In the genomic region with DNA sequence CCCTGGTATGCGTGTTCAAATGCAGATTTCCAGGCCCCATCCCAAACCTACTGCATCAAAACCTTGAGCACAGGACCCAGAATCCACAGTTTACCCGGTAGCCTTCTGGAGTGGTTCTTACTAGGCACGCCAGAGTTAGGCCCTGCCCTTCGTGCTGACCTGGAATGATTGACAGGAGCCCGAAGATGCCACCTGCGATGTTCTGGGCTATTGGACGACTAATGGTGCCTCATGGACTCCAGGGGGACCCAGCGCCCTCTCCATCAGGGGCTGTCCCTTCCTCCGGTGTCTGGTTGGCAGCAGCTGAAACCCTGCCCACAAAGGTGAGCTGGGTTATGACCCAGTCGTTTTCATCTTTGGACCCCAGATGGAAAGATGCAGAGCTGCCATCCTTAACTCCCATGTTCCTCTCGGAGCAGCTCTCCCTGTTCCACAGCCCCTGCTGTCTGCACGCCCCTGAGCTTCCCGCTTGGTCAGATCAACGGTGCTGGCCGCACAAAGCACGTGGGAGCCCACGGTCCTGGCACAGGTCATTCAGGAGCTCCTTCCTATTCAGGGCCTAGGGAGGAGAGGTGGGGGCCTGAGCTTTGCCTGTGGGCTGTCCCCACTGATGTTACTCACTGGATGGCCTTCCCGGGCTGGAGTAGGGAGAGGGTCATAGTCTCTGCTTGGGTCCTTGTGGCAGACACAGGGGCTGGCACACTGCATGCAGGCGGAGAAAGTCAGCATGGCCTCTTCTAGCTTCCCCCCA, we compare ENCODE assay signal across 19 cellular contexts.
DNase-seq lines count a peak whose midpoint lies in the region; ATAC-seq and TF ChIP-seq lines count a peak whose summit lies in the region.
"Had no signal": no experiment of that assay in that cellular context is flagged by ENCODE, and none has a peak within 500 bp of the region (broad histone marks: within the 10 kb centered on the region; RNA-seq: fewer than 3 reads in every experiment).

No MANE protein-coding gene starts in this region.

- H3K4me1 ChIP-seq in HUES6 (ENCODE audit: control insufficient read depth, insufficient read depth, low read length), result peaks cover 20% of the 10 kb centered on the region
- H3K4me1 ChIP-seq in esophagus muscularis mucosa, result peaks cover 3 to 10% (median 6%) of the 10 kb centered on the region in 4 donors
- no peaks in the 10 kb centered on the region for H3K4me1 ChIP-seq in ascending aorta
- H3K4me1 ChIP-seq: BE2C had no signal

- peaks cover 2% of the 10 kb centered on the region; the same call in 1 of the 2 replicates for H3K9me3 ChIP-seq in HUES6 (ENCODE audit: control insufficient read depth, insufficient read depth, low read depth, low read length)
- peaks cover 0 to 18% (median 11%) of the 10 kb centered on the region in 4 donors for H3K9me3 ChIP-seq in esophagus muscularis mucosa
- H3K9me3 ChIP-seq in ascending aorta, result peaks cover 7 to 14% of the 10 kb centered on the region in 2 donors
- H3K9me3 ChIP-seq: BE2C had no signal

- WGBS in esophagus muscularis mucosa, result 86% methylated on average over 15 of the region's 19 CpGs

- peak overlapping the region; percentile 11 for H3K9ac ChIP-seq in HUES6 (ENCODE audit: low read length)

- no peaks in the 10 kb centered on the region; the same call in 1 of the 2 replicates for H3K36me3 ChIP-seq in HUES6 (ENCODE audit: control insufficient read depth, insufficient read depth, low read length)
- peaks cover 0 to 7% (median under 1%) of the 10 kb centered on the region in 4 donors for H3K36me3 ChIP-seq in esophagus muscularis mucosa
- H3K36me3 ChIP-seq in ascending aorta, result peaks cover 3 to 18% of the 10 kb centered on the region in 2 donors
- H3K36me3 ChIP-seq: BE2C had no signal

- H3K36me3 Mint-ChIP-seq in nephron progenitor cell (ENCODE audit: low read depth) (peaks cover 44% of the 10 kb centered on the region), progenitor cell of endocrine pancreas (ENCODE audit: insufficient read depth) (peaks cover 29% of the 10 kb centered on the region)
- H3K36me3 Mint-ChIP-seq: CD14-positive monocyte; CD4-positive, alpha-beta memory T cell had no signal

- H3K27me3 ChIP-seq in HUES6 (ENCODE audit: control insufficient read depth, insufficient read depth, low read length) (0 out of 2 replicates have a peak, but pooled peaks cover 4% of the 10 kb centered on the region), esophagus muscularis mucosa (no peaks in the 10 kb centered on the region), ascending aorta (no peaks in the 10 kb centered on the region)
- H3K27me3 ChIP-seq: BE2C had no signal

- no peak for ATAC-seq in HG02981 (IDR thresholded peaks at IDR 0.05; ENCODE audit: unreplicated experiment)
- ATAC-seq: K562 had no signal

- peak overlapping the region; percentile 61 for H3K27ac Mint-ChIP-seq in nephron progenitor cell
- H3K27ac Mint-ChIP-seq in progenitor cell of endocrine pancreas, result peak overlapping the region; percentile 96

- H3K4me1 Mint-ChIP-seq in nephron progenitor cell (peaks cover 28% of the 10 kb centered on the region), progenitor cell of endocrine pancreas (ENCODE audit: low read depth) (peaks cover 35% of the 10 kb centered on the region)

- TF ChIP-seq EP300 in esophagus muscularis mucosa (IDR thresholded peaks at IDR 0.05), result no peak

- DNase-seq in esophagus muscularis mucosa (ENCODE audit: extremely low spot score) (peak; percentile 60), nephron progenitor cell (no peak), progenitor cell of endocrine pancreas (ENCODE audit: low spot score, unreplicated experiment) (no peak), germinal center (ENCODE audit: low spot score) (no peak), ascending aorta (ENCODE audit: low spot score in 2 of 2) (no peak)
- DNase-seq: ACHN; BE2C; CD4-positive, alpha-beta memory T cell; DMS153; DMS79; GDM1; GOT3; H9; IMR-90 had no signal

- no peak for TF ChIP-seq POLR2A in esophagus muscularis mucosa (IDR thresholded peaks at IDR 0.05; ENCODE audit: low read depth)

- H3K4me3 Mint-ChIP-seq in nephron progenitor cell, result no peak overlapping the region
- no peak overlapping the region for H3K4me3 Mint-ChIP-seq in progenitor cell of endocrine pancreas (ENCODE audit: low read depth)
- H3K4me3 Mint-ChIP-seq: CD14-positive monocyte; CD4-positive, alpha-beta memory T cell; H9 had no signal

- no peak overlapping the region for H3K4me3 ChIP-seq in HUES6 (ENCODE audit: low read depth, low read length)
- H3K4me3 ChIP-seq in esophagus muscularis mucosa, result no peak overlapping the region
- no peak overlapping the region for H3K4me3 ChIP-seq in ascending aorta
- H3K4me3 ChIP-seq: K562 had no signal

- intact Hi-C loops in esophagus muscularis mucosa (cut with DNase I), result loop anchor here (5.0 to 10.0 kb wide), 3 partner anchors 140 to 212 kb away; a partner anchor contains a TSS
- intact Hi-C loops in ascending aorta (cut with DNase I), result loop anchor here (5.0 kb wide), 1 partner anchor 197 kb away; no protein-coding TSS in a partner anchor

- no peak for TF ChIP-seq CTCF in esophagus muscularis mucosa (IDR thresholded peaks at IDR 0.05)
- no peak for TF ChIP-seq CTCF in nephron progenitor cell (IDR thresholded peaks at IDR 0.05)
- no peak for TF ChIP-seq CTCF in progenitor cell of endocrine pancreas (IDR thresholded peaks at IDR 0.05; ENCODE audit: unreplicated experiment)
- no peak for TF ChIP-seq CTCF in ascending aorta (IDR thresholded peaks at IDR 0.05)

- H3K27me3 Mint-ChIP-seq in nephron progenitor cell (ENCODE audit: low read depth, poor library complexity) (no peaks in the 10 kb centered on the region), progenitor cell of endocrine pancreas (no peaks in the 10 kb centered on the region)

- H3K27ac ChIP-seq in HUES6 (ENCODE audit: low read depth, low read length) (no peak overlapping the region), esophagus muscularis mucosa (replicated peaks in 1 of 4) (no peak overlapping the region), ascending aorta (no peak overlapping the region)
- H3K27ac ChIP-seq: HL-60 had no signal

- H3K9me3 Mint-ChIP-seq in nephron progenitor cell (peaks cover 21% of the 10 kb centered on the region), progenitor cell of endocrine pancreas (ENCODE audit: low read depth) (no peaks in the 10 kb centered on the region)
- H3K9me3 Mint-ChIP-seq: H9 had no signal
